Comparison of ENCODE assay signal across 8 cellular contexts in the genomic region with DNA sequence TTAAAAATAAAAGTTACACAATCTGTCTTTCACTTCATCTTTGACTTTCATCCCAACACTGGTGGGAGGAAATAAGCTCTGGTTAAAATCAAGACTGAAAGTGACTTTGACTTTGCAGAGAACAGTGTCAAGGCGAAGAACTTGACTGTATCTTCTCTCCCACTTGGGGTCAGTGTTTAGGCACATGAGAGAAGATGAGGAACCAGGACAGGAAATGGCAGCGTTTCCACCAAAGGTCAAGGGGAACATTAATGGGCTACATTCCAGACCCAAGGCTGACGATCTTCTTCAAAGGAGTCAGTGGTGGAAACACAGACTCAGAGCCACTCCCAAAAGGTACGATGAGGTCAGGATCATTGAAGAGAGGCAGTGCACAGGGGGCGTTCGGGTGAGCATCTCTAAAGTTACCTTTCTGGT.
DNase-seq lines count a peak whose midpoint lies in the region; ATAC-seq and TF ChIP-seq lines count a peak whose summit lies in the region.

No MANE protein-coding gene starts in this region.

- intact Hi-C loops in ovary (cut with DNase I): loop anchor here (5.0 to 10.0 kb wide), 5 partner anchors 131 to 609 kb away; partner anchors contain the start of gene ENC1 (in 3 of the 4)

- no peak overlapping the region for H3K4me3 ChIP-seq in ovary

- no peaks in the 10 kb centered on the region for H3K36me3 ChIP-seq in ovary

- DNase-seq in NCI-H1417 (lab: John Stamatoyannopoulos, UW): peak in 2 of 3 experiments; percentile 11 to 51
- no peak for DNase-seq in NCI-H1417 treated with DMSO at 0.1 percent for 48 hours (lab: John Stamatoyannopoulos, UW)
- peak; percentile 45 for DNase-seq in RPMI8226
- peak; percentile 56 for DNase-seq in fibroblast of gingiva (ENCODE audit: low read depth)
- peak; percentile 62 to 63 (median 63) for DNase-seq in ovary
- no peak for DNase-seq in NCI-H1105 (lab: John Stamatoyannopoulos, UW)
- DNase-seq in activated CD4-positive, CD25-positive, alpha-beta regulatory T cell (lab: John Stamatoyannopoulos, UW): no peak

- no peak for TF ChIP-seq POLR2A in ovary (IDR thresholded peaks at IDR 0.05)

- H3K27ac ChIP-seq in ovary: no peak overlapping the region

- TF ChIP-seq CTCF in ovary (IDR thresholded peaks at IDR 0.05): peak; percentile 34 to 51 (median 45)

- TF ChIP-seq EP300 in ovary (IDR thresholded peaks at IDR 0.05): no peak

- H3K4me1 ChIP-seq in ovary (ENCODE audit: insufficient read depth): peaks cover 6% of the 10 kb centered on the region

- no peaks in the 10 kb centered on the region for H3K27me3 ChIP-seq in ovary

- H3K9me3 ChIP-seq in ovary: no peaks in the 10 kb centered on the region

- ATAC-seq in HG03378 (IDR thresholded peaks at IDR 0.05; ENCODE audit: unreplicated experiment): peak; percentile 61

- 24 to 39% (median 25%) methylated on average over 6 of the region's 6 CpGs for WGBS in ovary, 3 donors

Comparison
In these comparisons a context has a peak if more than half of its experiments do, and no peak if none do; other contexts are left out.
1. DNase-seq: peak in NCI-H1417 (2 of 3), RPMI8226 (single experiment), fibroblast of gingiva (single experiment) and ovary (5 of 5); none in NCI-H1417 treated with DMSO at 0.1 percent for 48 hours (single experiment), NCI-H1105 (single experiment) and activated CD4-positive, CD25-positive, alpha-beta regulatory T cell (0 of 4).